In the genomic region with DNA sequence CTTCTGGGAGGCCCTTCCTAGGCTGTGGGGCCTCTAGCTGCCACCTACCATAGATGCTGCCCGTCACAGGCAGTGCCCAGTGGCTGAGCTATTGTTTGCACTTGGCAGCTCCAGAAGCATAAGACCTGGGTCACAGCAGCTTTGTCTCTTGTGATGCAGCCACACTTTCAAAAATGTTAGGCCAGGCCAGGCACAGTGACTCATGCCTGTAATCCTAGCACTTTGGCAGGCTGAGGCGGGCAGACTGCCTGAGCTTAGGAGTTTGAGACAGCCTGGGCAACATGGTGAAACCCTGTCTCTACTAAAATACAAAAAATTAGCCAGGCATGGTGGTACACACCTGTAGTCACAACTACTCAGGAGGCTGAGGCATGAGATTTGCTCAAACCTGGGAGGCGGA, we compare ENCODE assay signal across 14 cellular contexts. TPM values are rescaled to one million over a fixed set of nuclear protein-coding genes. Genes with fewer than 3 reads are reported as not detected.
DNase-seq lines count a peak whose midpoint lies in the region; ATAC-seq, FAIRE-seq and TF ChIP-seq lines count a peak whose summit lies in the region.
"Had no signal": no experiment of that assay in that cellular context is flagged by ENCODE, and none has a peak within 500 bp of the region (broad histone marks: within the 10 kb centered on the region; RNA-seq: fewer than 3 reads in every experiment).

No MANE protein-coding gene starts in this region.

- ATAC-seq in PC-3, result peak; percentile 94
- ATAC-seq in esophagus mucosa, result peak; percentile 65
- peak; percentile 97 to 99 for ATAC-seq in gastrocnemius medialis
- no peak for ATAC-seq in HG02884 (IDR thresholded peaks at IDR 0.05; ENCODE audit: unreplicated experiment)
- no peak for ATAC-seq in HepG2
- ATAC-seq in HG02763 (IDR thresholded peaks at IDR 0.05; ENCODE audit: unreplicated experiment), result no peak
- ATAC-seq: activated T-cell treated with anti-CD3 and anti-CD28 coated beads, Interleukin-2, amount 50 U/mL, for 4 hours; right lobe of liver had no signal

- no peak for TF ChIP-seq EP300 in HepG2 (IDR thresholded peaks at IDR 0.05; ENCODE audit: low read depth in 2 of 2, low read length in 2 of 2)
- TF ChIP-seq EP300 in HepG2 (CRISPR knock-in tag; IDR thresholded peaks at IDR 0.05; ENCODE audit: borderline replicate concordance), result no peak

- BruUV-seq in PC-3 (replicated peaks; lab: Mats Ljungman, UMichigan) (no TSS peak), HepG2 (replicated peaks; lab: Mats Ljungman, UMichigan) (no TSS peak)

- peak overlapping the region; percentile 66 for H3K27ac ChIP-seq in PC-3 (ENCODE audit: low read length)
- peak overlapping the region; percentile 57 to 76 (median 66) for H3K27ac ChIP-seq in gastrocnemius medialis
- no peak overlapping the region for H3K27ac ChIP-seq in HepG2 (ENCODE audit: extremely low read length, insufficient read depth, low read length)
- H3K27ac ChIP-seq: right lobe of liver, upper lobe of left lung, WERI-Rb-1 had no signal

- H3K4me3 ChIP-seq in PC-3 (ENCODE audit: low read length), result peak overlapping the region; percentile 29; the same call in 1 of the 2 replicates
- no peak overlapping the region for H3K4me3 ChIP-seq in gastrocnemius medialis
- H3K4me3 ChIP-seq in HepG2 (replicated peaks in 1 of 3; ENCODE audit: insufficient read depth in 1 of 3, low read depth in 2 of 3, low read length in 3 of 3), result no peak overlapping the region
- H3K4me3 ChIP-seq: right lobe of liver, upper lobe of left lung had no signal

- CTCF ChIA-PET in PC-3 (lab: Charles Lee) (interaction anchor here (0.6 to 1.6 kb wide), 7 partner anchors 9 to 101 kb away, joined by 3 to 13 read pairs (median 5); partner anchors contain the start of genes PDZD7 and SFXN3), HepG2 (lab: Yijun Ruan, JAX; ENCODE audit: low intra/inter-chr PET ratio, low total read pairs) (no interaction called here)

- WGBS in HepG2 (ENCODE audit: low lambda C conversion rate), result 100% methylated on average over 2 of the region's 3 CpGs

- H3K4me2 ChIP-seq in PC-3 (ENCODE audit: low read length), result peak overlapping the region; percentile 40
- H3K4me2 ChIP-seq in HepG2 (ENCODE audit: low read depth, low read length), result no peak overlapping the region

- H3K9ac ChIP-seq in PC-3 (ENCODE audit: low read length) (no peak overlapping the region), HepG2 (ENCODE audit: insufficient read depth, low read depth, low read length) (no peak overlapping the region)

- TF ChIP-seq POLR2A in gastrocnemius medialis (IDR thresholded peaks at IDR 0.05) (peak in 1 of 2 donors; percentile 21), HepG2 (IDR thresholded peaks at IDR 0.05; ENCODE audit: insufficient read depth in 1 of 2, low read depth in 2 of 2, low read length in 2 of 2) (no peak)

- no peak for TF ChIP-seq CTCF in PC-3 (conservative IDR thresholded peaks at IDR 0.05; ENCODE audit: low read depth, low read length)
- no peak for TF ChIP-seq CTCF in gastrocnemius medialis (IDR thresholded peaks at IDR 0.05 in 4 of 5, conservative IDR thresholded peaks at IDR 0.05 in 1 of 5)
- TF ChIP-seq CTCF in HepG2 (CRISPR knock-in tag; IDR thresholded peaks at IDR 0.05), result no peak

- H3K9me3 ChIP-seq in PC-3 (ENCODE audit: low read length) (no peaks in the 10 kb centered on the region), gastrocnemius medialis (no peaks in the 10 kb centered on the region), HepG2 (ENCODE audit: low read length) (no peaks in the 10 kb centered on the region)
- H3K9me3 ChIP-seq: right lobe of liver, upper lobe of left lung had no signal

- H3K79me2 ChIP-seq in PC-3 (ENCODE audit: low read length) (peaks cover 35% of the 10 kb centered on the region), HepG2 (ENCODE audit: insufficient read depth, low read length) (no peaks in the 10 kb centered on the region)

- in situ Hi-C loops in gastrocnemius medialis (cut with MboI; ENCODE audit: low sequenced_read_pairs in 4 of 4), result no loop called here
- in situ Hi-C loops in HepG2 (cut with HindIII; ENCODE audit: extremely low pct_ligation_motif_present, low pct_unique_long_range_greater_than_20kb), result no loop called here

- no peaks in the 10 kb centered on the region for H3K9me2 ChIP-seq in PC-3 (replicated peaks; ENCODE audit: low read length)

- H3F3A ChIP-seq in PC-3 (ENCODE audit: low read length, unreplicated experiment), result no peaks in the 10 kb centered on the region

- H4K20me1 ChIP-seq in PC-3 (ENCODE audit: low read length) (no peaks in the 10 kb centered on the region), HepG2 (ENCODE audit: insufficient read depth, low read length) (no peaks in the 10 kb centered on the region)

- POLR2A ChIA-PET in PC-3 (lab: Charles Lee; ENCODE audit: unreplicated experiment), result interaction anchor here (0.5 to 1.1 kb wide), 3 partner anchors 10 to 23 kb away, joined by 3 to 35 read pairs (median 3); no protein-coding TSS in a partner anchor
- POLR2A ChIA-PET in HepG2 (lab: Yijun Ruan, JAX), result interaction anchor here (1.3 to 3.2 kb wide), 3 partner anchors 9 to 21 kb away, joined by 3 to 35 read pairs (median 11); partner anchors contain the start of genes KAZALD1, PDZD7 and SFXN3

- H3K36me3 ChIP-seq in PC-3 (ENCODE audit: low read depth, low read length), result no peaks in the 10 kb centered on the region
- no peaks in the 10 kb centered on the region for H3K36me3 ChIP-seq in gastrocnemius medialis
- 0 out of 5 replicates have a peak, but pooled peaks cover 0 to 2% of the 10 kb centered on the region in 2 experiments for H3K36me3 ChIP-seq in HepG2 (replicated peaks in 1 of 2; ENCODE audit: control insufficient read depth in 1 of 2, insufficient read depth in 2 of 2, low read length in 2 of 2)
- H3K36me3 ChIP-seq: right lobe of liver, upper lobe of left lung, WERI-Rb-1 had no signal

- peaks cover 17% of the 10 kb centered on the region for H3K4me1 ChIP-seq in PC-3 (ENCODE audit: insufficient read depth, low read length)
- H3K4me1 ChIP-seq in gastrocnemius medialis, result peaks cover 12 to 21% of the 10 kb centered on the region in 2 donors
- peaks cover 50% of the 10 kb centered on the region for H3K4me1 ChIP-seq in HepG2 (ENCODE audit: insufficient read depth, low read length)

- no peak for TF ChIP-seq RAD21 in HepG2 (CRISPR knock-in tag; IDR thresholded peaks at IDR 0.05)

- H3K27me3 ChIP-seq in PC-3 (ENCODE audit: low read length) (no peaks in the 10 kb centered on the region), gastrocnemius medialis (peaks cover 29 to 34% (median 34%) of the 10 kb centered on the region in 3 donors), HepG2 (ENCODE audit: control insufficient read depth in 1 of 2, insufficient read depth in 2 of 2, low read length in 2 of 2) (no peaks in the 10 kb centered on the region)

- peak; percentile 57 for DNase-seq in GM03348 (ENCODE audit: low spot score)
- peak; percentile 78 for DNase-seq in PC-3
- peak; percentile 68 to 89 for DNase-seq in gastrocnemius medialis
- no peak for DNase-seq in HepG2 (ENCODE audit: low spot score)
- DNase-seq: activated T-cell treated with anti-CD3 and anti-CD28 coated beads, Interleukin-2, amount 50 U/mL, for 4 hours; NCI-H2107; right lobe of liver; upper lobe of left lung; WERI-Rb-1 had no signal

- no peak for FAIRE-seq in HepG2 (lab: Jason Lieb, UNC)
- FAIRE-seq: colon had no signal

- H2AFZ ChIP-seq in PC-3 (ENCODE audit: low read length) (no peak overlapping the region), HepG2 (ENCODE audit: low read length) (no peak overlapping the region)

- intact Hi-C loops in PC-3 (cut with micrococcal nuclease), result loop anchor here (2.0 kb wide), 1 partner anchor 15 kb away; no protein-coding TSS in a partner anchor
- intact Hi-C loops in gastrocnemius medialis (cut with DNase I; ENCODE audit: low total_unique reads), result no loop called here
- intact Hi-C loops in HepG2 (cut with micrococcal nuclease; ENCODE audit: unreplicated experiment), result no loop called here

RNA-seq across cellular contexts. Expression of gene KAZALD1, which starts 9.5 kb away (rescaled TPM):
- total RNA-seq in PC-3 (2014; rRNA removed) (24.9 and 25.1 TPM in 2 replicates), esophagus mucosa (4.1 TPM), gastrocnemius medialis (1 to 10 TPM; 1.7 to 3.6 (median 2.2) TPM), HepG2 (2016; rRNA removed; fragmentation: Illumina TruSeq; extraction: Trizol) (18.0 and 27.7 TPM in 2 replicates)
- 8.5 and 8.9 TPM in 2 replicates for total RNA-seq in HepG2 (2016; cell fraction: cytosol; rRNA removed; fragmentation: Illumina TruSeq; extraction: Trizol; ENCODE audit: low read depth)
- total RNA-seq in HepG2 (2016; cell fraction: insoluble cytoplasmic fraction; rRNA removed; fragmentation: Illumina TruSeq; extraction: Trizol), result 14.9 and 26.2 TPM in 2 replicates
- total RNA-seq in HepG2 (2016; cell fraction: membrane; rRNA removed; fragmentation: Illumina TruSeq; extraction: Trizol), result 21.1 and 23.2 TPM in 2 replicates
- total RNA-seq in HepG2 (2016; cell fraction: nucleus; rRNA removed; fragmentation: Illumina TruSeq; extraction: Trizol), result 32.0 and 35.5 TPM in 2 replicates
- polyA plus RNA-seq in HepG2 (2011; rRNA removed), result 16.7 and 16.8 TPM in 2 replicates
- polyA plus RNA-seq in HepG2 (2011; cell fraction: cytosol; rRNA removed), result 12.0 and 21.9 TPM in 2 replicates
- polyA plus RNA-seq in HepG2 (2011; cell fraction: nucleus; rRNA removed), result 46.9 and 60.7 TPM in 2 replicates
- polyA plus RNA-seq in HepG2 (2012), result 10.6 and 15.7 TPM in 2 replicates
- 6.1 and 8.0 TPM in 2 replicates for polyA plus RNA-seq in HepG2 (2016; cell fraction: cytosol; fragmentation: Illumina TruSeq; extraction: Trizol; ENCODE audit: low read depth)
- 14.9 and 20.6 TPM in 2 replicates for polyA plus RNA-seq in HepG2 (2016; cell fraction: insoluble cytoplasmic fraction; fragmentation: Illumina TruSeq; extraction: Trizol; ENCODE audit: low read depth)
- polyA plus RNA-seq in HepG2 (2016; cell fraction: membrane; fragmentation: Illumina TruSeq; extraction: Trizol; ENCODE audit: low read depth), result 16.2 and 17.5 TPM in 2 replicates
- polyA plus RNA-seq in HepG2 (2016; cell fraction: nucleus; fragmentation: Illumina TruSeq; extraction: Trizol; ENCODE audit: insufficient read depth, low read depth), result 52.2 and 57.1 TPM in 2 replicates
- polyA minus RNA-seq in HepG2 (2011; rRNA and poly(A)+ RNA removed; ENCODE audit: low replicate concordance), result 32.5 and 65.2 TPM in 2 replicates
- 8.6 and 15.6 TPM in 2 replicates for polyA minus RNA-seq in HepG2 (2011; cell fraction: cytosol; rRNA and poly(A)+ RNA removed)
- polyA minus RNA-seq in HepG2 (2011; cell fraction: nucleus; rRNA and poly(A)+ RNA removed), result 36.6 and 46.4 TPM in 2 replicates
- polyA plus RNA-seq: IgD-negative memory B cell had no signal

RNA-seq across cellular contexts. Expression of gene SFXN3, which starts 21.3 kb away (rescaled TPM):
- 46.7 and 63.7 TPM in 2 replicates for total RNA-seq in PC-3 (2014; rRNA removed)
- total RNA-seq in esophagus mucosa, result 4.9 TPM
- 1 to 10 TPM; 4.2 to 9.5 (median 7.0) TPM for total RNA-seq in gastrocnemius medialis
- total RNA-seq in HepG2 (2016; rRNA removed; fragmentation: Illumina TruSeq; extraction: Trizol), result 11.9 and 16.8 TPM in 2 replicates
- total RNA-seq in HepG2 (2016; cell fraction: cytosol; rRNA removed; fragmentation: Illumina TruSeq; extraction: Trizol; ENCODE audit: low read depth), result 2.4 and 4.1 TPM in 2 replicates
- total RNA-seq in HepG2 (2016; cell fraction: insoluble cytoplasmic fraction; rRNA removed; fragmentation: Illumina TruSeq; extraction: Trizol), result 10.6 and 15.0 TPM in 2 replicates
- total RNA-seq in HepG2 (2016; cell fraction: membrane; rRNA removed; fragmentation: Illumina TruSeq; extraction: Trizol), result 9.3 and 10.0 TPM in 2 replicates
- 18.9 and 21.6 TPM in 2 replicates for total RNA-seq in HepG2 (2016; cell fraction: nucleus; rRNA removed; fragmentation: Illumina TruSeq; extraction: Trizol)
- polyA plus RNA-seq in HepG2 (2011; rRNA removed), result 71.5 and 86.1 TPM in 2 replicates
- polyA plus RNA-seq in HepG2 (2011; cell fraction: cytosol; rRNA removed), result 38.5 and 39.6 TPM in 2 replicates
- 337 and 354 TPM in 2 replicates for polyA plus RNA-seq in HepG2 (2011; cell fraction: nucleus; rRNA removed)
- 24.0 and 38.4 TPM in 2 replicates for polyA plus RNA-seq in HepG2 (2012)
- 3.0 and 4.5 TPM in 2 replicates for polyA plus RNA-seq in HepG2 (2016; cell fraction: cytosol; fragmentation: Illumina TruSeq; extraction: Trizol; ENCODE audit: low read depth)
- 14.7 and 15.8 TPM in 2 replicates for polyA plus RNA-seq in HepG2 (2016; cell fraction: insoluble cytoplasmic fraction; fragmentation: Illumina TruSeq; extraction: Trizol; ENCODE audit: low read depth)
- 9.2 and 10.1 TPM in 2 replicates for polyA plus RNA-seq in HepG2 (2016; cell fraction: membrane; fragmentation: Illumina TruSeq; extraction: Trizol; ENCODE audit: low read depth)
- 49.5 and 57.7 TPM in 2 replicates for polyA plus RNA-seq in HepG2 (2016; cell fraction: nucleus; fragmentation: Illumina TruSeq; extraction: Trizol; ENCODE audit: insufficient read depth, low read depth)
- polyA minus RNA-seq in HepG2 (2011; rRNA and poly(A)+ RNA removed; ENCODE audit: low replicate concordance), result 78.6 and 219 TPM in 2 replicates
- 20.9 and 30.7 TPM in 2 replicates for polyA minus RNA-seq in HepG2 (2011; cell fraction: cytosol; rRNA and poly(A)+ RNA removed)
- polyA minus RNA-seq in HepG2 (2011; cell fraction: nucleus; rRNA and poly(A)+ RNA removed), result 46.2 and 58.2 TPM in 2 replicates

RNA-seq across cellular contexts. Expression of gene PDZD7, which starts 21.4 kb away (rescaled TPM):
- total RNA-seq in PC-3 (2014; rRNA removed), result 2.5 and 2.8 TPM in 2 replicates
- total RNA-seq in esophagus mucosa, result 0.04 TPM
- total RNA-seq in gastrocnemius medialis, result under 1 TPM in 1 of 4 donors, not detected in 3; 0.11 TPM
- total RNA-seq in HepG2 (2016; rRNA removed; fragmentation: Illumina TruSeq; extraction: Trizol), result 0.60 and 0.73 TPM in 2 replicates
- 0.51 and 0.62 TPM in 2 replicates for total RNA-seq in HepG2 (2016; cell fraction: cytosol; rRNA removed; fragmentation: Illumina TruSeq; extraction: Trizol; ENCODE audit: low read depth)
- 0.42 and 1.1 TPM in 2 replicates for total RNA-seq in HepG2 (2016; cell fraction: insoluble cytoplasmic fraction; rRNA removed; fragmentation: Illumina TruSeq; extraction: Trizol)
- 0.40 and 0.65 TPM in 2 replicates for total RNA-seq in HepG2 (2016; cell fraction: membrane; rRNA removed; fragmentation: Illumina TruSeq; extraction: Trizol)
- 1.1 and 1.3 TPM in 2 replicates for total RNA-seq in HepG2 (2016; cell fraction: nucleus; rRNA removed; fragmentation: Illumina TruSeq; extraction: Trizol)
- polyA plus RNA-seq in HepG2 (2011; rRNA removed), result 0.58 and 0.78 TPM in 2 replicates
- 0.42 TPM in 2 replicates for polyA plus RNA-seq in HepG2 (2011; cell fraction: cytosol; rRNA removed)
- polyA plus RNA-seq in HepG2 (2011; cell fraction: nucleus; rRNA removed), result 3.9 and 4.2 TPM in 2 replicates
- polyA plus RNA-seq in HepG2 (2012), result 1.4 and 1.9 TPM in 2 replicates
- 0.14 and 0.16 TPM in 2 replicates for polyA plus RNA-seq in HepG2 (2016; cell fraction: cytosol; fragmentation: Illumina TruSeq; extraction: Trizol; ENCODE audit: low read depth)
- 0.49 and 0.68 TPM in 2 replicates for polyA plus RNA-seq in HepG2 (2016; cell fraction: insoluble cytoplasmic fraction; fragmentation: Illumina TruSeq; extraction: Trizol; ENCODE audit: low read depth)
- 0.29 and 0.30 TPM in 2 replicates for polyA plus RNA-seq in HepG2 (2016; cell fraction: membrane; fragmentation: Illumina TruSeq; extraction: Trizol; ENCODE audit: low read depth)
- 1.2 and 1.4 TPM in 2 replicates for polyA plus RNA-seq in HepG2 (2016; cell fraction: nucleus; fragmentation: Illumina TruSeq; extraction: Trizol; ENCODE audit: insufficient read depth, low read depth)
- 1.4 and 3.3 TPM in 2 replicates for polyA minus RNA-seq in HepG2 (2011; rRNA and poly(A)+ RNA removed; ENCODE audit: low replicate concordance)
- 0.49 TPM in 1 of 2 replicates, not detected in the other for polyA minus RNA-seq in HepG2 (2011; cell fraction: cytosol; rRNA and poly(A)+ RNA removed)
- 1.2 and 1.3 TPM in 2 replicates for polyA minus RNA-seq in HepG2 (2011; cell fraction: nucleus; rRNA and poly(A)+ RNA removed)
- polyA plus RNA-seq: IgD-negative memory B cell had no signal

RNA-seq across cellular contexts. Expression of gene LZTS2, which starts 52.7 kb away (rescaled TPM):
- total RNA-seq in PC-3 (2014; rRNA removed) (58.3 and 67.2 TPM in 2 replicates), esophagus mucosa (23.0 TPM), gastrocnemius medialis (10 to 100 TPM; 22.5 to 44.7 (median 26.7) TPM), HepG2 (2016; rRNA removed; fragmentation: Illumina TruSeq; extraction: Trizol) (60.7 and 65.6 TPM in 2 replicates)
- total RNA-seq in HepG2 (2016; cell fraction: cytosol; rRNA removed; fragmentation: Illumina TruSeq; extraction: Trizol; ENCODE audit: low read depth), result 18.8 and 19.1 TPM in 2 replicates
- 46.9 and 70.8 TPM in 2 replicates for total RNA-seq in HepG2 (2016; cell fraction: insoluble cytoplasmic fraction; rRNA removed; fragmentation: Illumina TruSeq; extraction: Trizol)
- 50.4 and 56.7 TPM in 2 replicates for total RNA-seq in HepG2 (2016; cell fraction: membrane; rRNA removed; fragmentation: Illumina TruSeq; extraction: Trizol)
- 40.4 and 47.3 TPM in 2 replicates for total RNA-seq in HepG2 (2016; cell fraction: nucleus; rRNA removed; fragmentation: Illumina TruSeq; extraction: Trizol)
- 43.6 and 59.7 TPM in 2 replicates for polyA plus RNA-seq in HepG2 (2011; rRNA removed)
- 25.3 and 50.1 TPM in 2 replicates for polyA plus RNA-seq in HepG2 (2011; cell fraction: cytosol; rRNA removed)
- 161 and 196 TPM in 2 replicates for polyA plus RNA-seq in HepG2 (2011; cell fraction: nucleus; rRNA removed)
- polyA plus RNA-seq in HepG2 (2012), result 24.4 and 29.3 TPM in 2 replicates
- 14.3 and 15.4 TPM in 2 replicates for polyA plus RNA-seq in HepG2 (2016; cell fraction: cytosol; fragmentation: Illumina TruSeq; extraction: Trizol; ENCODE audit: low read depth)
- polyA plus RNA-seq in HepG2 (2016; cell fraction: insoluble cytoplasmic fraction; fragmentation: Illumina TruSeq; extraction: Trizol; ENCODE audit: low read depth), result 44.9 and 56.6 TPM in 2 replicates
- 34.1 and 38.8 TPM in 2 replicates for polyA plus RNA-seq in HepG2 (2016; cell fraction: membrane; fragmentation: Illumina TruSeq; extraction: Trizol; ENCODE audit: low read depth)
- polyA plus RNA-seq in HepG2 (2016; cell fraction: nucleus; fragmentation: Illumina TruSeq; extraction: Trizol; ENCODE audit: insufficient read depth, low read depth), result 112 and 124 TPM in 2 replicates
- 19.0 and 76.7 TPM in 2 replicates for polyA minus RNA-seq in HepG2 (2011; rRNA and poly(A)+ RNA removed; ENCODE audit: low replicate concordance)
- polyA minus RNA-seq in HepG2 (2011; cell fraction: cytosol; rRNA and poly(A)+ RNA removed), result 27.9 and 32.8 TPM in 2 replicates
- 19.3 and 19.8 TPM in 2 replicates for polyA minus RNA-seq in HepG2 (2011; cell fraction: nucleus; rRNA and poly(A)+ RNA removed)

Comparison
In these comparisons a context has a peak if more than half of its experiments do, and no peak if none do; other contexts are left out.
1. ATAC-seq: peak in PC-3 (single experiment), esophagus mucosa (single experiment) and gastrocnemius medialis (2 of 2); none in HG02884 (single experiment), HepG2 (single experiment) and HG02763 (single experiment).